In the genomic region with DNA sequence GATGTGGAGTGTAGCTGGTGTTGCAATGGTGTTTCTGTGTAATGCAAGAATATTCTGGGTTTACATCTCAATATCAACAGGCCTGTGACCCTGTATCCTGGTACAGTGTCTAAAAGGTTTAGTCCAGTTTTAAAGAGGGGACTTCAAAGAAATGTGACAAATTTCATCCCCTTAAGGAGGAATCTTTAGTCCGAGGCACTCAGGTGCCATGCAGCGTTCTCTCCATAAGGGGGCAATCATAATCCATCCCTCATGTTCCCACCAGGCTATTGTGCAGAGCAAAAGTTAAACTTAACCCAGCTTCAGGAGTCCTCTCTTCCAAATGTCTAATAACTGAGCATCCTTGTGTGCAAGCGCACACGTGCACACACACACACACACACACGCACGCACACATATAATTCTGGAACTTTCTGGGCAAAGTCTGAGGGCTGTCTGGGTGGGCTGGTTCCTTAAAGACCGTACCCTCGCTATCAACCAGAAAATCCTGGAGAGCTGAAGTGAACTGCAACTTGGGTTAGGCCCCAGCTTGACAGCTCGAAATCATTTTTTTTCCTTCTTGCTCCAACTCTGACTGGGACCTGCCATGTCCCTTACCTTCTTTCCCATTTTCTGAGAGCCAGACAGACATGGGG, we compare ENCODE assay signal across 10 cellular contexts. TPM values are rescaled to one million over a fixed set of nuclear protein-coding genes. Genes with fewer than 3 reads are reported as not detected.
DNase-seq lines count a peak whose midpoint lies in the region; ATAC-seq and TF ChIP-seq lines count a peak whose summit lies in the region.
"Had no signal": no experiment of that assay in that cellular context is flagged by ENCODE, and none has a peak within 500 bp of the region (broad histone marks: within the 10 kb centered on the region; RNA-seq: fewer than 3 reads in every experiment).

No MANE protein-coding gene starts in this region.

- CTCF ChIA-PET in HEK293T (lab: Yijun Ruan, JAX) (interaction anchor here (1.0 to 1.3 kb wide), 2 partner anchors 14 to 639 kb away, joined by 3 read pairs; no protein-coding TSS in a partner anchor), PC-3 (lab: Charles Lee) (no interaction called here)

- H3K4me3 ChIP-seq in PC-3 (ENCODE audit: low read length) = no peak overlapping the region
- H3K4me3 ChIP-seq: skin epidermis had no signal

- no peaks in the 10 kb centered on the region for H3K27me3 ChIP-seq in PC-3 (ENCODE audit: low read length)

- ATAC-seq in PC-3 = no peak; the same call in 1 of the 2 replicates
- no peak for ATAC-seq in GM21423 (IDR thresholded peaks at IDR 0.05; ENCODE audit: unreplicated experiment)
- no peak for ATAC-seq in GM18907 (IDR thresholded peaks at IDR 0.05; ENCODE audit: unreplicated experiment)
- ATAC-seq in GM18873 (IDR thresholded peaks at IDR 0.05; ENCODE audit: low FRiP score, unreplicated experiment) = no peak

- intact Hi-C loops in PC-3 (cut with micrococcal nuclease) = no loop called here

- no peaks in the 10 kb centered on the region for H3K4me1 ChIP-seq in PC-3 (ENCODE audit: insufficient read depth, low read length)

- no peak overlapping the region for H2AFZ ChIP-seq in PC-3 (ENCODE audit: low read length)

- H3K9me3 Mint-ChIP-seq in endothelial cell (ENCODE audit: unreplicated experiment) = no peaks in the 10 kb centered on the region
- H3K9me3 Mint-ChIP-seq: activated B cell treated with CpG ODN at 0.5 μM for 24 hours had no signal

- H3K27ac ChIP-seq in PC-3 (ENCODE audit: low read length) = no peak overlapping the region

- no peaks in the 10 kb centered on the region for H3K36me3 ChIP-seq in PC-3 (ENCODE audit: low read depth, low read length)

- TF ChIP-seq CTCF in PC-3 (conservative IDR thresholded peaks at IDR 0.05; ENCODE audit: low read depth, low read length) (peak; percentile 67), endothelial cell (IDR thresholded peaks at IDR 0.05; ENCODE audit: unreplicated experiment) (peak; percentile 68)

- POLR2A ChIA-PET in HEK293T (lab: Yijun Ruan, JAX) = no interaction called here
- POLR2A ChIA-PET in PC-3 (lab: Charles Lee; ENCODE audit: unreplicated experiment) = no interaction called here

- no TSS peak for BruUV-seq in PC-3 (replicated peaks; lab: Mats Ljungman, UMichigan)

- peak; percentile 6 for DNase-seq in DMS 273 treated with DMSO at 0.1 percent for 48 hours (lab: John Stamatoyannopoulos, UW)
- DNase-seq in HEK293T (ENCODE audit: extremely low spot score) = peak; percentile 77
- peak; percentile 49 for DNase-seq in PC-3
- peak; percentile 60 for DNase-seq in endothelial cell (ENCODE audit: low spot score)
- DNase-seq in myocyte (ENCODE audit: low read depth) = peak; percentile 52
- DNase-seq: activated B cell treated with CpG ODN at 0.5 μM for 24 hours had no signal

- H4K20me1 ChIP-seq in PC-3 (ENCODE audit: low read length) = no peaks in the 10 kb centered on the region

- H3K4me3 Mint-ChIP-seq in endothelial cell (ENCODE audit: unreplicated experiment) = no peak overlapping the region
- H3K4me3 Mint-ChIP-seq: activated B cell treated with CpG ODN at 0.5 μM for 24 hours had no signal

- no peaks in the 10 kb centered on the region for H3K36me3 Mint-ChIP-seq in endothelial cell (ENCODE audit: low read depth, unreplicated experiment)

- H3K4me1 Mint-ChIP-seq in endothelial cell (ENCODE audit: unreplicated experiment) = no peaks in the 10 kb centered on the region
- H3K4me1 Mint-ChIP-seq: activated B cell treated with CpG ODN at 0.5 μM for 24 hours had no signal

- H3K9me2 ChIP-seq in PC-3 (replicated peaks; ENCODE audit: low read length) = no peaks in the 10 kb centered on the region

- no peak overlapping the region for H3K9ac ChIP-seq in PC-3 (ENCODE audit: low read length)

- H3K79me2 ChIP-seq in PC-3 (ENCODE audit: low read length) = no peaks in the 10 kb centered on the region

- H3K27ac Mint-ChIP-seq in endothelial cell (ENCODE audit: unreplicated experiment) = no peak overlapping the region
- H3K27ac Mint-ChIP-seq: activated B cell treated with CpG ODN at 0.5 μM for 24 hours had no signal

- no peaks in the 10 kb centered on the region for H3F3A ChIP-seq in PC-3 (ENCODE audit: low read length, unreplicated experiment)

- no peaks in the 10 kb centered on the region for H3K9me3 ChIP-seq in PC-3 (ENCODE audit: low read length)

- H3K4me2 ChIP-seq in PC-3 (ENCODE audit: low read length) = no peak overlapping the region

- H3K27me3 Mint-ChIP-seq in endothelial cell (ENCODE audit: unreplicated experiment) = no peaks in the 10 kb centered on the region
- H3K27me3 Mint-ChIP-seq: activated B cell treated with CpG ODN at 0.5 μM for 24 hours had no signal

TF ChIP-seq in HEK293T, 16 proteins besides CTCF, POLR2A, EP300 and RAD21:
- no peak for TF ChIP-seq ARNT (IDR thresholded peaks at IDR 0.05)
- TF ChIP-seq NFRKB (IDR thresholded peaks at IDR 0.05) = no peak
- no peak for TF ChIP-seq ZNF384 (IDR thresholded peaks at IDR 0.05)
- TF ChIP-seq HDGF (IDR thresholded peaks at IDR 0.05; ENCODE audit: borderline replicate concordance) = no peak
- TF ChIP-seq SP1 (IDR thresholded peaks at IDR 0.05) = no peak
- no peak for TF ChIP-seq SUZ12 (IDR thresholded peaks at IDR 0.05)
- no peak for TF ChIP-seq CTBP1 (IDR thresholded peaks at IDR 0.05; ENCODE audit: borderline replicate concordance)
- no peak for TF ChIP-seq FOXA1 (IDR thresholded peaks at IDR 0.05)
- TF ChIP-seq, protein P1, sequence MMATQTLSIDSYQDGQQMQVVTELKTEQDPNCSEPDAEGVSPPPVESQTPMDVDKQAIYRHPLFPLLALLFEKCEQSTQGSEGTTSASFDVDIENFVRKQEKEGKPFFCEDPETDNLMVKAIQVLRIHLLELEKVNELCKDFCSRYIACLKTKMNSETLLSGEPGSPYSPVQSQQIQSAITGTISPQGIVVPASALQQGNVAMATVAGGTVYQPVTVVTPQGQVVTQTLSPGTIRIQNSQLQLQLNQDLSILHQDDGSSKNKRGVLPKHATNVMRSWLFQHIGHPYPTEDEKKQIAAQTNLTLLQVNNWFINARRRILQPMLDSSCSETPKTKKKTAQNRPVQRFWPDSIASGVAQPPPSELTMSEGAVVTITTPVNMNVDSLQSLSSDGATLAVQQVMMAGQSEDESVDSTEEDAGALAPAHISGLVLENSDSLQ (IDR thresholded peaks at IDR 0.05) = no peak
- no peak for TF ChIP-seq TARDBP (IDR thresholded peaks at IDR 0.05)
- no peak for TF ChIP-seq BHLHE40 (IDR thresholded peaks at IDR 0.05; ENCODE audit: borderline replicate concordance)
- no peak for TF ChIP-seq LEF1 (IDR thresholded peaks at IDR 0.05; ENCODE audit: borderline replicate concordance)
- no peak for TF ChIP-seq L3MBTL2 (conservative IDR thresholded peaks at IDR 0.05)
- TF ChIP-seq ELF4 (IDR thresholded peaks at IDR 0.05) = no peak

RNA-seq across cellular contexts. Expression of a gene that starts 46.0 kb away (rescaled TPM):
- total RNA-seq in PC-3 (2014; rRNA removed) (not detected in 2 replicates), endothelial cell (ENCODE audit: unreplicated experiment) (0.18 TPM), myocyte (not detected in 2 replicates)
- 0.03 TPM for polyA plus RNA-seq in myocyte (2012)

Comparison
In these comparisons a context has a peak if more than half of its experiments do, and no peak if none do; other contexts are left out.
1. DNase-seq: peak in every context shown above with its lines; median percentile 77 in HEK293T; 60 in endothelial cell; 52 in myocyte; 49 in PC-3; 6 in DMS 273 treated with DMSO at 0.1 percent for 48 hours.